In the genomic region with DNA sequence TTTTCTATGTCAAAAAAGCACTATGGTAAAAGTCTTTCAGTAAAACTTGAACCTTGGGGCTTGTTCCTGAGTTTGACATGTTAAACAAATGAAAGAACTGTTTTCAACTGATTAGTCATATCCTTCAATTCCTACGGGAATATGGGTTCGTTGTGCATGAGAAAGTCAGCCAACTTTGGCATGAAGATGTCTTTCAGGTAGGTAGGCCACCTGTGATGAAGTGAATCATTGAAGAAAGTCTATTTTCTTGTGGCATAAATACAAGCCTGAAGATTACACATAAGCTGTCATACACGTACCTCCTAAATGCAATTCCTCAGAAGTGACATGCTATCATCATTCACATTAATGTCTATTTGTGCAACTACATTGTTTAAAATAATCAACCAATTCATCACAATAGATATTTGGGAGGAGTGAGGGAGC, we compare ENCODE assay signal across 17 cellular contexts.
A peak's percentile ranks its signal among the peaks of the same experiment; 100 is the strongest.
DNase-seq lines count a peak whose midpoint lies in the region; ATAC-seq and TF ChIP-seq lines count a peak whose summit lies in the region.
"Had no signal": no experiment of that assay in that cellular context is flagged by ENCODE, and none has a peak within 500 bp of the region (broad histone marks: within the 10 kb centered on the region; RNA-seq: fewer than 3 reads in every experiment).

No MANE protein-coding gene starts in this region.

- H3K27me3 ChIP-seq in RWPE2 (ENCODE audit: insufficient read depth, poor library complexity, severe bottlenecking) = no peaks in the 10 kb centered on the region
- H3K27me3 ChIP-seq: stomach had no signal

- peak overlapping the region; percentile 96 for H3K27ac ChIP-seq in RWPE2 (ENCODE audit: poor library complexity, severe bottlenecking)
- H3K27ac ChIP-seq: stomach had no signal

- no peaks in the 10 kb centered on the region for H3K9me3 ChIP-seq in RWPE2 (ENCODE audit: severe bottlenecking)
- H3K9me3 ChIP-seq: stomach had no signal

- TF ChIP-seq CTCF in RWPE2 (IDR thresholded peaks at IDR 0.05; ENCODE audit: poor library complexity, severe bottlenecking) = no peak

- peak; percentile 10 for DNase-seq in GM04504 (ENCODE audit: low read depth)
- no peak for DNase-seq in RWPE2 (ENCODE audit: low spot score)
- DNase-seq in fibroblast of gingiva (ENCODE audit: low read depth) = peak; percentile 28
- peak; percentile 75 for DNase-seq in renal cortical epithelial cell (ENCODE audit: low read depth)
- no peak for DNase-seq in OCI-M1 (lab: John Stamatoyannopoulos, UW)
- DNase-seq in NCI-H510A treated with DMSO at 0.1 percent for 48 hours (lab: John Stamatoyannopoulos, UW) = no peak
- no peak for DNase-seq in activated CD4-positive, alpha-beta T cell treated with anti-CD3 and anti-CD28 coated beads for 4 hours
- DNase-seq: activated CD8-positive, alpha-beta T cell treated with anti-CD3 and anti-CD28 coated beads, Interleukin-2, amount 10 ng/mL, durations not matched to agents 7 days and 5 days; activated gamma-delta T cell treated with Interleukin-2 at 50 U/mL for 16 hours; cerebellar nuclear complex; GF-D8; GOT3; naive thymus-derived CD4-positive, alpha-beta T cell; NCI-H1092 treated with DMSO at 0.1 percent for 48 hours; NCI-H446; stomach had no signal

- ATAC-seq in RWPE2 (ENCODE audit: low read depth) = peak; percentile 13
- ATAC-seq in HG03196 (IDR thresholded peaks at IDR 0.05; ENCODE audit: unreplicated experiment) = no peak
- ATAC-seq: activated CD8-positive, alpha-beta T cell treated with anti-CD3 and anti-CD28 coated beads, Interleukin-2, amount 10 ng/mL, durations not matched to agents 7 days and 5 days; naive thymus-derived CD4-positive, alpha-beta T cell had no signal

- peaks cover 44% of the 10 kb centered on the region for H3K36me3 ChIP-seq in RWPE2 (ENCODE audit: low read depth)
- H3K36me3 ChIP-seq: stomach had no signal

- peak overlapping the region; percentile 25 for H3K4me3 ChIP-seq in RWPE2 (ENCODE audit: severe bottlenecking)
- H3K4me3 ChIP-seq: stomach had no signal

- peaks cover 47% of the 10 kb centered on the region for H3K4me1 ChIP-seq in RWPE2 (ENCODE audit: insufficient read depth, poor library complexity, severe bottlenecking)
- H3K4me1 ChIP-seq: stomach had no signal

Comparison
In these comparisons a context has a peak if more than half of its experiments do, and no peak if none do; other contexts are left out.
1. DNase-seq: peak in GM04504 (single experiment), fibroblast of gingiva (single experiment) and renal cortical epithelial cell (single experiment); none in RWPE2 (single experiment), OCI-M1 (single experiment), NCI-H510A treated with DMSO at 0.1 percent for 48 hours (single experiment) and activated CD4-positive, alpha-beta T cell treated with anti-CD3 and anti-CD28 coated beads for 4 hours (0 of 2).